In genomic region chr6:100229512-100229911, GRCh38 we compare ENCODE assay signal across 10 cellular contexts.
DNase-seq lines count a peak whose midpoint lies in the region; ATAC-seq and TF ChIP-seq lines count a peak whose summit lies in the region.
"Had no signal": no experiment of that assay in that cellular context is flagged by ENCODE, and none has a peak within 500 bp of the region (broad histone marks: within the 10 kb centered on the region; RNA-seq: fewer than 3 reads in every experiment).

No MANE protein-coding gene starts in this region.

- no peak overlapping the region for H2AFZ ChIP-seq in neural cell (ENCODE audit: low read depth, low read length)

- peak overlapping the region; percentile 32 for H3K27ac ChIP-seq in CD8-positive, alpha-beta memory T cell (ENCODE audit: low read depth, low read length)
- peak overlapping the region; percentile 21 for H3K27ac ChIP-seq in neural cell (ENCODE audit: low read length)
- H3K27ac ChIP-seq: colonic mucosa had no signal

- POLR2A ChIA-PET in CD8-positive, alpha-beta memory T cell (lab: Charles Lee): no interaction called here

- no peak overlapping the region for H3K4me3 ChIP-seq in CD8-positive, alpha-beta memory T cell (ENCODE audit: low read length)
- H3K4me3 ChIP-seq in neural cell (ENCODE audit: low read length): peak overlapping the region; percentile 59

- H3K36me3 Mint-ChIP-seq in CD8-positive, alpha-beta memory T cell: no peaks in the 10 kb centered on the region
- H3K36me3 Mint-ChIP-seq in brain: no peaks in the 10 kb centered on the region

- CTCF ChIA-PET in CD8-positive, alpha-beta memory T cell (lab: Charles Lee): no interaction called here

- ATAC-seq in GM18861 (IDR thresholded peaks at IDR 0.05; ENCODE audit: unreplicated experiment): no peak

- no peak for TF ChIP-seq RAD21 in neural cell (conservative IDR thresholded peaks at IDR 0.05)

- H3K9me3 ChIP-seq in CD8-positive, alpha-beta memory T cell (ENCODE audit: low read length): no peaks in the 10 kb centered on the region
- no peaks in the 10 kb centered on the region for H3K9me3 ChIP-seq in neural cell (ENCODE audit: low read length)
- H3K9me3 ChIP-seq: colonic mucosa had no signal

- H3K9ac ChIP-seq in neural cell (ENCODE audit: low read length): no peak overlapping the region

- peak overlapping the region in 6 of 7 donors; percentile 49 to 76 (median 66) for H3K4me3 Mint-ChIP-seq in CD8-positive, alpha-beta memory T cell
- H3K4me3 Mint-ChIP-seq in brain: peak overlapping the region; percentile 12 to 82 (median 74)

- H3K27me3 Mint-ChIP-seq in CD8-positive, alpha-beta memory T cell: peaks cover 0 to 2% of the 10 kb centered on the region in 2 donors
- peaks cover 4% of the 10 kb centered on the region for H3K27me3 Mint-ChIP-seq in brain

- H3K4me1 ChIP-seq in CD8-positive, alpha-beta memory T cell (ENCODE audit: insufficient read depth, low read length): no peaks in the 10 kb centered on the region
- H3K4me1 ChIP-seq: colonic mucosa had no signal

- H3K4me2 ChIP-seq in neural cell (ENCODE audit: low read length): no peak overlapping the region

- TF ChIP-seq CTCF in brain (conservative IDR thresholded peaks at IDR 0.05) (no peak), neural cell (IDR thresholded peaks at IDR 0.05; ENCODE audit: poor library complexity, severe bottlenecking) (no peak)

- no peaks in the 10 kb centered on the region for H3F3A ChIP-seq in neural cell (ENCODE audit: insufficient read depth, low read length, poor library complexity, severe bottlenecking)

- DNase-seq in CD8-positive, alpha-beta memory T cell: no peak
- peak; percentile 2 for DNase-seq in KBM-7
- DNase-seq in cerebellar cortex (ENCODE audit: low spot score): no peak
- DNase-seq in activated CD4-positive, alpha-beta T cell treated with anti-CD3 and anti-CD28 coated beads for 1 hour: no peak
- no peak for DNase-seq in retina

- no peaks in the 10 kb centered on the region for H3K79me2 ChIP-seq in neural cell (replicated peaks; ENCODE audit: insufficient read depth, low read length)

- no peaks in the 10 kb centered on the region for H3K9me2 ChIP-seq in neural cell (ENCODE audit: insufficient read depth, low read length)

- H4K20me1 ChIP-seq in neural cell (ENCODE audit: insufficient read depth): no peaks in the 10 kb centered on the region

- peaks cover 6 to 24% (median 20%) of the 10 kb centered on the region in 3 donors for H3K4me1 Mint-ChIP-seq in CD8-positive, alpha-beta memory T cell
- peaks cover 31% of the 10 kb centered on the region for H3K4me1 Mint-ChIP-seq in brain

- H3K9me3 Mint-ChIP-seq in CD8-positive, alpha-beta memory T cell: no peaks in the 10 kb centered on the region
- H3K9me3 Mint-ChIP-seq in brain: no peaks in the 10 kb centered on the region
- H3K9me3 Mint-ChIP-seq: activated CD4-positive, alpha-beta T cell treated with anti-CD3 and anti-CD28 coated beads, Interleukin-2, amount 10 ng/mL, durations not matched to agents 24 days and 14 days had no signal

- H3K27me3 ChIP-seq in CD8-positive, alpha-beta memory T cell (ENCODE audit: insufficient read depth, low read length, poor library complexity, severe bottlenecking): no peaks in the 10 kb centered on the region
- no peaks in the 10 kb centered on the region for H3K27me3 ChIP-seq in neural cell (ENCODE audit: insufficient read depth, low read depth, low read length)
- H3K27me3 ChIP-seq: colonic mucosa had no signal

- H3K36me3 ChIP-seq in CD8-positive, alpha-beta memory T cell (ENCODE audit: insufficient read depth, low read length): no peaks in the 10 kb centered on the region
- no peaks in the 10 kb centered on the region for H3K36me3 ChIP-seq in neural cell (ENCODE audit: insufficient read depth, low read length)
- H3K36me3 ChIP-seq: colonic mucosa had no signal

- peak overlapping the region in 3 of 8 donors; percentile 52 to 71 (median 65) for H3K27ac Mint-ChIP-seq in CD8-positive, alpha-beta memory T cell
- peak overlapping the region in 3 of 5 experiments; percentile 37 to 60 (median 59) for H3K27ac Mint-ChIP-seq in brain
- H3K27ac Mint-ChIP-seq: activated CD4-positive, alpha-beta T cell treated with anti-CD3 and anti-CD28 coated beads, Interleukin-2, amount 10 ng/mL, durations not matched to agents 24 days and 14 days had no signal

- in situ Hi-C loops in KBM-7 (cut with MboI; ENCODE audit: low pct_unique_long_range_greater_than_20kb, low sequenced_read_pairs): no loop called here

- TF ChIP-seq EP300 in neural cell (conservative IDR thresholded peaks at IDR 0.05; ENCODE audit: poor library complexity, severe bottlenecking): no peak

TF ChIP-seq in neural cell, 6 proteins besides CTCF, POLR2A, EP300 and RAD21:
- no peak for TF ChIP-seq POLR2AphosphoS5 (IDR thresholded peaks at IDR 0.05)
- no peak for TF ChIP-seq TAF1 (IDR thresholded peaks at IDR 0.05; ENCODE audit: low read depth)
- TF ChIP-seq SMC3 (conservative IDR thresholded peaks at IDR 0.05; ENCODE audit: poor library complexity): no peak
- TF ChIP-seq REST (IDR thresholded peaks at IDR 0.05; ENCODE audit: borderline replicate concordance): no peak
- no peak for TF ChIP-seq MXI1 (conservative IDR thresholded peaks at IDR 0.05; ENCODE audit: poor library complexity, severe bottlenecking)
- TF ChIP-seq EZH2 (IDR thresholded peaks at IDR 0.05; ENCODE audit: borderline replicate concordance, insufficient read depth, low read length, poor library complexity, severe bottlenecking): no peak
